In the genomic region with DNA sequence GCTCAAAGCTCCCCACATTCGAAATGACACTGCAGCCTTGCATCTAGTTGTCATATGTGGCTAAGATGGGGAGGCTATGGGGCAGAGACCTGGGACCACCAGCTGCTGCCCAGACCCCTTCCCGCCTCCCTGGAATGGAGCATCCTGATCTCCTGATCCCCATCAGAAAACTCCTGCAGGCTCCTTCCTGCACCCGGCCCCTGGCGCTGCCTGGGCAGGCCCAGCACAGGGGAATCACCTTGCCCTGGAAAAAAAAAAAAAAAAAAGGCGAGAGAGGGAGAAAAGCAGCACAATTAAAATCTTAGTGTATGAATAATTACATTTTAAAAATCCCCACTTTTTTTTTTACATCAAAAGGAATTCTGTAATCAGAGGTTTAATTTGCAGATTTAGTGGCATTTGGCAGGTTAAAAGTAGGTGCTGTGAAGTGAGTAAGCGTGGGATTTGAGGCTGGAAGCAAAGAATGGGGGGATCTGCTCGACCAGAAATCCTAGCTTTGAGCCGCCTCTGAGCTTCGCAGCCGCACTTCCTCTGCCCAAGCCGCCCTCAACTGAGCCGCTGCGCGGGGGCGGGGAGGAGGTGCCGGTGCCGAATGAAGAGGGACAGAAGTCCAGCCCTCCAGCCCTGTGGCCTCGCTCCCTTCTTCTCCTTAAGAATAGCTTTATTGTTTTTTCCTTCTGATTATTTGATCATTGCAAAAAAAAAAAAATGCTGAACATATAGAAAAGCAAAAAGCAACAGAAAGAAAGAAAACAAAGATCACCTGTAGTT, we compare ENCODE assay signal across 8 cellular contexts. TPM values are rescaled to one million over a fixed set of nuclear protein-coding genes. Genes with fewer than 3 reads are reported as not detected.
DNase-seq lines count a peak whose midpoint lies in the region; ATAC-seq and TF ChIP-seq lines count a peak whose summit lies in the region.

No MANE protein-coding gene starts in this region.

- TF ChIP-seq POLR2A in suprapubic skin (IDR thresholded peaks at IDR 0.05): no peak

- no peak overlapping the region for H3K27ac ChIP-seq in suprapubic skin

- peaks cover 9% of the 10 kb centered on the region for H3K4me1 ChIP-seq in suprapubic skin

- TF ChIP-seq CTCF in suprapubic skin (IDR thresholded peaks at IDR 0.05): no peak

- no peaks in the 10 kb centered on the region for H3K9me3 ChIP-seq in suprapubic skin

- no peaks in the 10 kb centered on the region for H3K36me3 ChIP-seq in suprapubic skin

- ATAC-seq in stimulated activated naive CD8-positive, alpha-beta T cell treated with anti-CD3 and anti-CD28 coated beads, Interleukin-15, Interleukin-2, amounts not matched to agents 100 U/mL and 50 U/mL, for 24 hours: peak; percentile 23
- no peak for ATAC-seq in GM18858 (IDR thresholded peaks at IDR 0.05; ENCODE audit: unreplicated experiment)

- H3K27me3 Mint-ChIP-seq in activated T-cell treated with anti-CD3 and anti-CD28 coated beads, Interleukin-2, amount 50 U/mL, for 24 hours: peaks cover 76% of the 10 kb centered on the region
- peaks cover 6 to 21% (median 13%) of the 10 kb centered on the region in 3 donors for H3K27me3 Mint-ChIP-seq in immature natural killer cell (ENCODE audit: low read depth in 3 of 3)

- WGBS in suprapubic skin: 6% methylated on average over 18 of the region's 18 CpGs

- H3K4me1 Mint-ChIP-seq in activated T-cell treated with anti-CD3 and anti-CD28 coated beads, Interleukin-2, amount 50 U/mL, for 24 hours (ENCODE audit: low read depth): peaks cover 16% of the 10 kb centered on the region
- H3K4me1 Mint-ChIP-seq in immature natural killer cell: peaks cover 13 to 18% of the 10 kb centered on the region in 2 donors

- H3K36me3 Mint-ChIP-seq in activated T-cell treated with anti-CD3 and anti-CD28 coated beads, Interleukin-2, amount 50 U/mL, for 24 hours (ENCODE audit: low read depth): no peaks in the 10 kb centered on the region
- no peaks in the 10 kb centered on the region for H3K36me3 Mint-ChIP-seq in immature natural killer cell

- TF ChIP-seq EP300 in suprapubic skin (IDR thresholded peaks at IDR 0.05): no peak

- peak; percentile 63 for DNase-seq in activated CD8-positive, alpha-beta memory T cell treated with anti-CD3 and anti-CD28 coated beads, Interleukin-2, amount 50 U/mL, for 48 hours
- no peak for DNase-seq in activated CD8-positive, alpha-beta memory T cell treated with anti-CD3 and anti-CD28 coated beads for 24 hours
- no peak for DNase-seq in activated T-cell treated with anti-CD3 and anti-CD28 coated beads, Interleukin-2, amount 50 U/mL, for 24 hours
- DNase-seq in immature natural killer cell (peak in 2 of 3 donors; percentile 11 to 17), suprapubic skin (ENCODE audit: low spot score in 2 of 2) (no peak), NCI-H1092 treated with DMSO at 0.1 percent for 48 hours (lab: John Stamatoyannopoulos, UW) (no peak)
- DNase-seq in stimulated activated naive CD8-positive, alpha-beta T cell treated with anti-CD3 and anti-CD28 coated beads, Interleukin-15, Interleukin-2, amounts not matched to agents 100 U/mL and 50 U/mL, for 24 hours: peak; percentile 55

- peaks cover 59% of the 10 kb centered on the region for H3K27me3 ChIP-seq in suprapubic skin

- no peak overlapping the region for H3K27ac Mint-ChIP-seq in activated T-cell treated with anti-CD3 and anti-CD28 coated beads, Interleukin-2, amount 50 U/mL, for 24 hours
- H3K27ac Mint-ChIP-seq in immature natural killer cell: peak overlapping the region in 1 of 6 donors; percentile 46

- peak overlapping the region; percentile 19 for H3K4me3 Mint-ChIP-seq in activated T-cell treated with anti-CD3 and anti-CD28 coated beads, Interleukin-2, amount 50 U/mL, for 24 hours
- H3K4me3 Mint-ChIP-seq in immature natural killer cell: peak overlapping the region; percentile 44 to 72 (median 67)

- H3K9me3 Mint-ChIP-seq in activated T-cell treated with anti-CD3 and anti-CD28 coated beads, Interleukin-2, amount 50 U/mL, for 24 hours: no peaks in the 10 kb centered on the region
- H3K9me3 Mint-ChIP-seq in immature natural killer cell: no peaks in the 10 kb centered on the region

- no peak overlapping the region for H3K4me3 ChIP-seq in suprapubic skin

RNA-seq across cellular contexts. Expression of gene THNSL2, which starts 30.0 kb away (rescaled TPM):
- polyA plus RNA-seq in immature natural killer cell: under 1 TPM in 2 of 3 donors, not detected in 1; 0.22 to 0.23 TPM
- total RNA-seq in suprapubic skin: 10 to 100 TPM in 2 of 4 donors, 1 to 10 TPM in 2; 2.3 to 35.8 (median 11.4) TPM

Comparison
In these comparisons a context has a peak if more than half of its experiments do, and no peak if none do; other contexts are left out.
1. DNase-seq: peak in activated CD8-positive, alpha-beta memory T cell treated with anti-CD3 and anti-CD28 coated beads, Interleukin-2, amount 50 U/mL, for 48 hours (single experiment), immature natural killer cell (2 of 3) and stimulated activated naive CD8-positive, alpha-beta T cell treated with anti-CD3 and anti-CD28 coated beads, Interleukin-15, Interleukin-2, amounts not matched to agents 100 U/mL and 50 U/mL, for 24 hours (single experiment); none in activated CD8-positive, alpha-beta memory T cell treated with anti-CD3 and anti-CD28 coated beads for 24 hours (single experiment), activated T-cell treated with anti-CD3 and anti-CD28 coated beads, Interleukin-2, amount 50 U/mL, for 24 hours (single experiment), suprapubic skin (0 of 2) and NCI-H1092 treated with DMSO at 0.1 percent for 48 hours (single experiment).